In genomic region chr11:198236-198806, GRCh38 we compare ENCODE assay signal across 1 cellular context.
TF ChIP-seq lines count a peak whose summit lies in the region.

No MANE protein-coding gene starts in this region.

TF ChIP-seq in GM12878, 131 proteins besides CTCF, POLR2A, EP300 and RAD21:
- no peak for TF ChIP-seq SMAD1 (IDR thresholded peaks at IDR 0.05; ENCODE audit: low read depth, partially characterized antibody)
